Comparison of ENCODE assay signal across 8 cellular contexts in genomic region chr1:192575499-192576189, GRCh38. TPM values are rescaled to one million over a fixed set of nuclear protein-coding genes. Genes with fewer than 3 reads are reported as not detected.
DNase-seq lines count a peak whose midpoint lies in the region; ATAC-seq lines count a peak whose summit lies in the region.

RGS1 (plus strand) TSS chr1:192575773; CDS start chr1:192575793, 20 bp downstream.

- intact Hi-C loops in Right ventricle myocardium superior (cut with DNase I), result no loop called here

- POLR2A ChIA-PET in activated CD4-positive, alpha-beta memory T cell treated with anti-CD3 and anti-CD28 coated beads, Interleukin-2, amount 10 ng/mL, durations not matched to agents 7 days and 5 days (lab: Charles Lee), result interaction anchor here (1.2 to 1.9 kb wide), 2 partner anchors 29 to 59 kb away, joined by 5 to 6 read pairs; no protein-coding TSS in a partner anchor

- CTCF ChIA-PET in activated CD4-positive, alpha-beta memory T cell treated with anti-CD3 and anti-CD28 coated beads, Interleukin-2, amount 10 ng/mL, durations not matched to agents 7 days and 5 days (lab: Charles Lee), result interaction anchor here (8.2 kb wide), 1 partner anchor 100 kb away, joined by 94 read pairs; no protein-coding TSS in a partner anchor

- peak within 1 kb of the TSS; percentile 89 for H3K27ac Mint-ChIP-seq in activated CD4-positive, alpha-beta memory T cell treated with anti-CD3 and anti-CD28 coated beads, Interleukin-2, amount 10 ng/mL, durations not matched to agents 7 days and 5 days

- peak within 1 kb of the TSS; percentile 86 for H3K4me3 Mint-ChIP-seq in activated CD4-positive, alpha-beta memory T cell treated with anti-CD3 and anti-CD28 coated beads, Interleukin-2, amount 10 ng/mL, durations not matched to agents 7 days and 5 days

- DNase-seq in CD1c-positive myeloid dendritic cell (ENCODE audit: extremely low spot score) (peak; percentile 83), Right ventricle myocardium superior (no peak), HUDEP-2 (lab: John Stamatoyannopoulos, UW; ENCODE audit: unreplicated experiment in 76 of 76) (no peak), GF-D8 (lab: John Stamatoyannopoulos, UW) (no peak)
- DNase-seq in activated CD4-positive, alpha-beta memory T cell treated with anti-CD3 and anti-CD28 coated beads, Interleukin-2, amount 10 ng/mL, durations not matched to agents 7 days and 5 days, result peak; percentile 71
- peak; percentile 53 for DNase-seq in stimulated activated CD4-positive, alpha-beta T cell treated with anti-CD3 and anti-CD28 coated beads, Interleukin-4, amount 100 ng/mL, for 24 hours

- H3K4me1 Mint-ChIP-seq in activated CD4-positive, alpha-beta memory T cell treated with anti-CD3 and anti-CD28 coated beads, Interleukin-2, amount 10 ng/mL, durations not matched to agents 7 days and 5 days, result peaks cover 84% of the 10 kb centered on the region

- peaks cover 54% of the 10 kb centered on the region for H3K36me3 Mint-ChIP-seq in activated CD4-positive, alpha-beta memory T cell treated with anti-CD3 and anti-CD28 coated beads, Interleukin-2, amount 10 ng/mL, durations not matched to agents 7 days and 5 days (ENCODE audit: low read depth)

- peaks cover 3% of the 10 kb centered on the region for H3K9me3 Mint-ChIP-seq in activated CD4-positive, alpha-beta memory T cell treated with anti-CD3 and anti-CD28 coated beads, Interleukin-2, amount 10 ng/mL, durations not matched to agents 7 days and 5 days

- ATAC-seq in GM19468 (IDR thresholded peaks at IDR 0.05; ENCODE audit: extremely low read depth, unreplicated experiment), result peak; percentile 91
- peak; percentile 91 for ATAC-seq in HG03571 (IDR thresholded peaks at IDR 0.05; ENCODE audit: unreplicated experiment)
- peak; percentile 63 for ATAC-seq in Right ventricle myocardium superior (ENCODE audit: poor library complexity)

- no peaks in the 10 kb centered on the region for H3K27me3 Mint-ChIP-seq in activated CD4-positive, alpha-beta memory T cell treated with anti-CD3 and anti-CD28 coated beads, Interleukin-2, amount 10 ng/mL, durations not matched to agents 7 days and 5 days

RNA-seq across cellular contexts. Expression of gene RGS1, which starts in this region (rescaled TPM):
- total RNA-seq in activated CD4-positive, alpha-beta memory T cell treated with anti-CD3 and anti-CD28 coated beads, Interleukin-2, amount 10 ng/mL, durations not matched to agents 7 days and 5 days, result 10 to 100 TPM; 67.3 to 69.2 TPM
- total RNA-seq in Right ventricle myocardium superior, result 0.65 TPM

Comparison
In these comparisons a context has a peak if more than half of its experiments do, and no peak if none do; other contexts are left out.
1. RNA of gene RGS1 (total RNA-seq): 67.3 to 69.2 TPM in activated CD4-positive, alpha-beta memory T cell treated with anti-CD3 and anti-CD28 coated beads, Interleukin-2, amount 10 ng/mL, durations not matched to agents 7 days and 5 days; 0.65 TPM in Right ventricle myocardium superior (single experiment); every median in the first group is over 10 times any median in the second.
2. Peak in ATAC-seq in Right ventricle myocardium superior; RNA of the gene not detected or under 1 TPM.
3. DNase-seq: peak in CD1c-positive myeloid dendritic cell (single experiment), activated CD4-positive, alpha-beta memory T cell treated with anti-CD3 and anti-CD28 coated beads, Interleukin-2, amount 10 ng/mL, durations not matched to agents 7 days and 5 days (single experiment) and stimulated activated CD4-positive, alpha-beta T cell treated with anti-CD3 and anti-CD28 coated beads, Interleukin-4, amount 100 ng/mL, for 24 hours (single experiment); none in Right ventricle myocardium superior (single experiment), HUDEP-2 (0 of 76) and GF-D8 (single experiment).
4. Peak in every context shown above with its lines, with median percentiles within 50 percentile points of each other: ATAC-seq.